9 cellular contexts compared by ENCODE assay signal in the genomic region with DNA sequence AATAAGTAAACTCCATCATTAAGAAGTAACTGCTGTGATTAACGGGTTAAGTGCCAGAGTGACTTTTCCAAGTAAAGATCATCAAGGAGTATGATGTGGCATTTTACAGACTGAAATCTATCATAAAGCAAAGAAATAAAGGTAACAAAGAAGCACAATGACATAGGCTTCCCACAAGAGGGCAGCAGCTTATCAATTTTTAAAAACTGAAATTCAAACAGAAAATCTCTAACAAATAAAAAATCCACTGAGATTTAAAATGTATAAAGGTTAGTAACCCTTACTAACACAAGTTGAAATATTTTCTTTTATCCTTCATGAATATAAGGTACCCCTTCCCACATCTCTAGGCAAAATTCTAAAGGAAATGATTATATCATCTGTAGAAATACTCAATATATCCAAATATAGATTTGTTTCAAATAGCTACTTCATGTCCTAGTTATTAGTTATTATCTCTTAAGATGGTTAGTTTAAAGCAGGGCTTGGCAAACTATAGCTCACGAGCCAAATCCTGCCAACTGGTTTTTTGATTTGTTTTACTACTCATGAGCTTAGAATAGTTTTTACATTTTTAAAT. TPM values are rescaled to one million over a fixed set of nuclear protein-coding genes. Genes with fewer than 3 reads are reported as not detected.
DNase-seq lines count a peak whose midpoint lies in the region; ATAC-seq and TF ChIP-seq lines count a peak whose summit lies in the region.
"Had no signal": no experiment of that assay in that cellular context is flagged by ENCODE, and none has a peak within 500 bp of the region (broad histone marks: within the 10 kb centered on the region; RNA-seq: fewer than 3 reads in every experiment).

No MANE protein-coding gene starts in this region.

- H3K4me3 ChIP-seq in NB4 (ENCODE audit: low read depth, low read length) (no peak overlapping the region), thyroid gland (replicated peaks in 1 of 3) (no peak overlapping the region)

- DNase-seq in A172 (ENCODE audit: low spot score) = peak; percentile 36
- DNase-seq in DMS 273 treated with DMSO at 0.1 percent for 48 hours (lab: John Stamatoyannopoulos, UW) = peak; percentile 28
- peak; percentile 51 for DNase-seq in NB4 (ENCODE audit: low read depth)
- peak; percentile 47 for DNase-seq in activated CD8-positive, alpha-beta T cell treated with anti-CD3 and anti-CD28 coated beads, Interleukin-2, amount 10 ng/mL, durations not matched to agents 7 days and 5 days
- DNase-seq in immature natural killer cell = peak; percentile 33 to 54 (median 43)
- DNase-seq in thyroid gland = peak; percentile 7 to 12
- DNase-seq in cortex of kidney (lab: John Stamatoyannopoulos, UW) = no peak

- ATAC-seq in activated CD8-positive, alpha-beta T cell treated with anti-CD3 and anti-CD28 coated beads, Interleukin-2, amount 10 ng/mL, durations not matched to agents 7 days and 5 days = peak; percentile 36
- ATAC-seq in HG03469 (IDR thresholded peaks at IDR 0.05; ENCODE audit: unreplicated experiment) = no peak

- TF ChIP-seq CTCF in NB4 (IDR thresholded peaks at IDR 0.05; ENCODE audit: low read depth, low read length) (peak; percentile 69), thyroid gland (IDR thresholded peaks at IDR 0.05) (peak; percentile 43 to 84 (median 64))

- TF ChIP-seq POLR2A in NB4 (IDR thresholded peaks at IDR 0.05; ENCODE audit: extremely low read depth, insufficient read length) = no peak
- TF ChIP-seq POLR2A in thyroid gland (IDR thresholded peaks at IDR 0.05) = no peak

- no peaks in the 10 kb centered on the region for H3K27me3 Mint-ChIP-seq in activated CD8-positive, alpha-beta T cell treated with anti-CD3 and anti-CD28 coated beads, Interleukin-2, amount 10 ng/mL, durations not matched to agents 7 days and 5 days (ENCODE audit: low read depth)
- no peaks in the 10 kb centered on the region for H3K27me3 Mint-ChIP-seq in immature natural killer cell (ENCODE audit: low read depth in 3 of 3)

- CTCF ChIA-PET in activated CD8-positive, alpha-beta T cell treated with anti-CD3 and anti-CD28 coated beads, Interleukin-2, amount 10 ng/mL, durations not matched to agents 7 days and 5 days (lab: Charles Lee) = interaction anchor here (0.7 to 9.2 kb wide), 25 partner anchors 9 to 628 kb away, joined by 3 to 91 read pairs (median 6); a partner anchor contains a TSS

- H3K27me3 ChIP-seq in thyroid gland = no peaks in the 10 kb centered on the region

- 66 to 69% methylated on average over 2 of the region's 2 CpGs for WGBS in thyroid gland, 2 donors

- H3K36me3 ChIP-seq in thyroid gland = peaks cover 3 to 5% of the 10 kb centered on the region in 2 donors

- H3K9me3 ChIP-seq in thyroid gland = no peaks in the 10 kb centered on the region

- no peaks in the 10 kb centered on the region for H3K9me3 Mint-ChIP-seq in activated CD8-positive, alpha-beta T cell treated with anti-CD3 and anti-CD28 coated beads, Interleukin-2, amount 10 ng/mL, durations not matched to agents 7 days and 5 days (ENCODE audit: insufficient read depth)
- no peaks in the 10 kb centered on the region for H3K9me3 Mint-ChIP-seq in immature natural killer cell

- no peak overlapping the region for H3K4me3 Mint-ChIP-seq in activated CD8-positive, alpha-beta T cell treated with anti-CD3 and anti-CD28 coated beads, Interleukin-2, amount 10 ng/mL, durations not matched to agents 7 days and 5 days
- no peak overlapping the region for H3K4me3 Mint-ChIP-seq in immature natural killer cell

- H3K36me3 Mint-ChIP-seq in activated CD8-positive, alpha-beta T cell treated with anti-CD3 and anti-CD28 coated beads, Interleukin-2, amount 10 ng/mL, durations not matched to agents 7 days and 5 days (ENCODE audit: low read depth) = peaks cover 33% of the 10 kb centered on the region
- peaks cover 3 to 9% (median 7%) of the 10 kb centered on the region in 3 donors for H3K36me3 Mint-ChIP-seq in immature natural killer cell

- H3K27ac Mint-ChIP-seq in activated CD8-positive, alpha-beta T cell treated with anti-CD3 and anti-CD28 coated beads, Interleukin-2, amount 10 ng/mL, durations not matched to agents 7 days and 5 days = no peak overlapping the region
- peak overlapping the region in 1 of 6 donors; percentile 32 for H3K27ac Mint-ChIP-seq in immature natural killer cell

- intact Hi-C loops in thyroid gland (cut with DNase I) = no loop called here

- peaks cover 35% of the 10 kb centered on the region for H3K4me1 Mint-ChIP-seq in activated CD8-positive, alpha-beta T cell treated with anti-CD3 and anti-CD28 coated beads, Interleukin-2, amount 10 ng/mL, durations not matched to agents 7 days and 5 days (ENCODE audit: low read depth)
- H3K4me1 Mint-ChIP-seq in immature natural killer cell = peaks cover 33 to 47% of the 10 kb centered on the region in 2 donors

- H3K27ac ChIP-seq in thyroid gland = no peak overlapping the region

- peaks cover 4 to 5% of the 10 kb centered on the region in 2 donors for H3K4me1 ChIP-seq in thyroid gland

- POLR2A ChIA-PET in activated CD8-positive, alpha-beta T cell treated with anti-CD3 and anti-CD28 coated beads, Interleukin-2, amount 10 ng/mL, durations not matched to agents 7 days and 5 days (lab: Charles Lee) = no interaction called here

RNA-seq across cellular contexts. Expression of a gene that starts 29.2 kb away (rescaled TPM):
- total RNA-seq in A172 (2014; rRNA removed; shearing (Covaris generic)) = 67.1 and 75.2 TPM in 2 replicates
- 10 to 100 TPM; 18.0 to 18.4 TPM for total RNA-seq in activated CD8-positive, alpha-beta T cell treated with anti-CD3 and anti-CD28 coated beads, Interleukin-2, amount 10 ng/mL, durations not matched to agents 7 days and 5 days
- polyA plus RNA-seq in immature natural killer cell = 10 to 100 TPM; 34.5 to 49.4 (median 48.1) TPM
- 100 to 1,000 TPM in 1 of 4 donors, 10 to 100 TPM in 3; 91.0 to 109 (median 97.9) TPM for total RNA-seq in thyroid gland

RNA-seq across cellular contexts. Expression of a gene that starts 38.1 kb away (rescaled TPM):
- total RNA-seq in A172 (2014; rRNA removed; shearing (Covaris generic)) = not detected in 2 replicates
- not detected for total RNA-seq in activated CD8-positive, alpha-beta T cell treated with anti-CD3 and anti-CD28 coated beads, Interleukin-2, amount 10 ng/mL, durations not matched to agents 7 days and 5 days
- polyA plus RNA-seq in immature natural killer cell = not detected
- total RNA-seq in thyroid gland = not detected
- total RNA-seq: glomerular endothelial cell had no signal
